ENCODE assay signal across 13 cellular contexts in genomic region chr6:30554404-30554803, GRCh38. TPM values are rescaled to one million over a fixed set of nuclear protein-coding genes. Genes with fewer than 3 reads are reported as not detected.
DNase-seq lines count a peak whose midpoint lies in the region; ATAC-seq, FAIRE-seq and TF ChIP-seq lines count a peak whose summit lies in the region.
"Had no signal": no experiment of that assay in that cellular context is flagged by ENCODE, and none has a peak within 500 bp of the region (broad histone marks: within the 10 kb centered on the region; RNA-seq: fewer than 3 reads in every experiment).

No MANE protein-coding gene starts in this region.

- H4K12ac ChIP-seq in trophoblast cell (ENCODE audit: low read depth, low read length): no peak overlapping the region

- no peak overlapping the region for H2BK12ac ChIP-seq in trophoblast cell (ENCODE audit: low read length)

- peaks cover 0 to 17% of the 10 kb centered on the region in 2 experiments for H3K36me3 ChIP-seq in endothelial cell of umbilical vein (ENCODE audit: control insufficient read depth in 2 of 2, extremely low read depth in 1 of 2, insufficient read depth in 2 of 2, low read length in 2 of 2)
- H3K36me3 ChIP-seq in trophoblast cell (ENCODE audit: control insufficient read depth in 1 of 2, insufficient read depth in 2 of 2, low read length in 2 of 2): peaks cover 24 to 38% of the 10 kb centered on the region in 2 experiments

- H3K27ac Mint-ChIP-seq in T-helper 1 cell treated with Interleukin-12 subunit alpha and Interleukin-12 subunit beta and Interleukin-4 antibody, amounts not matched to agents 30 μg/mL and 1 μg/mL, for 36 hours: no peak overlapping the region
- H3K27ac Mint-ChIP-seq in T-cell: peak overlapping the region; percentile 20 to 100

- no peak overlapping the region for H2BK120ac ChIP-seq in trophoblast cell (ENCODE audit: insufficient read depth, low read length, poor library complexity)

- no CpG with 5 or more reads among the region's 4 CpGs for WGBS in trophoblast cell (ENCODE audit: extremely low coverage, insufficient coverage, insufficient read length)

- no peak for FAIRE-seq in endothelial cell of umbilical vein (lab: Jason Lieb, UNC)
- FAIRE-seq in HTR-8/SVneo (lab: Jason Lieb, UNC): no peak

- TF ChIP-seq POLR2A in endothelial cell of umbilical vein (IDR thresholded peaks at IDR 0.05; ENCODE audit: low read depth, low read length): no peak

- peaks cover 40% of the 10 kb centered on the region for H3K36me3 Mint-ChIP-seq in T-helper 1 cell treated with Interleukin-12 subunit alpha and Interleukin-12 subunit beta and Interleukin-4 antibody, amounts not matched to agents 30 μg/mL and 1 μg/mL, for 36 hours (ENCODE audit: low read depth)
- H3K36me3 Mint-ChIP-seq in T-cell: peaks cover 44% of the 10 kb centered on the region

- H2BK5ac ChIP-seq in trophoblast cell (ENCODE audit: low read depth, low read length, poor library complexity): no peak overlapping the region

- no peaks in the 10 kb centered on the region for H3K27me3 Mint-ChIP-seq in T-helper 1 cell treated with Interleukin-12 subunit alpha and Interleukin-12 subunit beta and Interleukin-4 antibody, amounts not matched to agents 30 μg/mL and 1 μg/mL, for 36 hours (ENCODE audit: low read depth)
- no peaks in the 10 kb centered on the region for H3K27me3 Mint-ChIP-seq in T-cell

- H3K4ac ChIP-seq in trophoblast cell (ENCODE audit: low read depth, low read length): no peak overlapping the region

- H3K27ac ChIP-seq in endothelial cell of umbilical vein (ENCODE audit: insufficient read depth, low read depth, low read length) (no peak overlapping the region), trophoblast cell (ENCODE audit: low read depth, low read length) (no peak overlapping the region)

- no peak for TF ChIP-seq CTCF in endothelial cell of umbilical vein (IDR thresholded peaks at IDR 0.05; ENCODE audit: extremely low read depth in 1 of 2, insufficient read depth in 1 of 2, low read depth in 1 of 2, low read length in 2 of 2)

- DNase-seq in T-helper 1 cell (no peak), T-cell (no peak), endothelial cell of umbilical vein (ENCODE audit: low read depth, low spot score) (no peak), trophoblast cell (no peak), NCI-H187 treated with DMSO at 0.1 percent for 48 hours (lab: John Stamatoyannopoulos, UW) (no peak), HTR-8/SVneo (ENCODE audit: insufficient read length, low spot score) (no peak)
- DNase-seq: activated CD4-positive, CD25-positive, alpha-beta regulatory T cell treated with anti-CD3 and anti-CD28 coated beads, Interleukin-2, amount 50 U/mL, for 72 hours; GF-D8; left cardiac atrium; NCI-H1930; retina had no signal

- H3K18ac ChIP-seq in trophoblast cell (ENCODE audit: low read length): no peak overlapping the region

- H3K23ac ChIP-seq in trophoblast cell (ENCODE audit: low read length): no peak overlapping the region

- peak overlapping the region; percentile 10 for H3K9ac ChIP-seq in endothelial cell of umbilical vein (replicated peaks; ENCODE audit: extremely low read depth, insufficient read depth, low read length)
- H3K9ac ChIP-seq in trophoblast cell (ENCODE audit: low read length): no peak overlapping the region

- no peaks in the 10 kb centered on the region for H4K20me1 ChIP-seq in endothelial cell of umbilical vein (replicated peaks; ENCODE audit: control insufficient read depth, extremely low read depth, insufficient read depth, low read length)

- H3K79me2 ChIP-seq in endothelial cell of umbilical vein (ENCODE audit: control insufficient read depth, insufficient read depth, low read length): peaks cover 16% of the 10 kb centered on the region
- peaks cover 10% of the 10 kb centered on the region for H3K79me2 ChIP-seq in trophoblast cell (ENCODE audit: control insufficient read depth, insufficient read depth, low read length, poor library complexity)

- no peak overlapping the region for H3K4me3 ChIP-seq in endothelial cell of umbilical vein (replicated peaks in 1 of 3; ENCODE audit: insufficient read depth in 1 of 3, low read depth in 1 of 3, low read length in 3 of 3)
- H3K4me3 ChIP-seq in trophoblast cell (ENCODE audit: low read depth, low read length): no peak overlapping the region

- BruUV-seq in endothelial cell of umbilical vein (replicated peaks; lab: Mats Ljungman, UMichigan): no TSS peak

- H3K4me2 ChIP-seq in endothelial cell of umbilical vein (ENCODE audit: insufficient read depth, low read length) (peak overlapping the region; percentile 83), trophoblast cell (ENCODE audit: low read length) (peak overlapping the region; percentile 93)

- no peaks in the 10 kb centered on the region for H3K9me3 Mint-ChIP-seq in T-helper 1 cell treated with Interleukin-12 subunit alpha and Interleukin-12 subunit beta and Interleukin-4 antibody, amounts not matched to agents 30 μg/mL and 1 μg/mL, for 36 hours
- H3K9me3 Mint-ChIP-seq in T-cell: no peaks in the 10 kb centered on the region

- H2AK5ac ChIP-seq in trophoblast cell (ENCODE audit: low read length): no peak overlapping the region

- intact Hi-C loops in endothelial cell of umbilical vein (cut with micrococcal nuclease): no loop called here

- ATAC-seq in T-cell (replicated peaks in 1 of 4) (no peak), GM21360 (IDR thresholded peaks at IDR 0.05; ENCODE audit: unreplicated experiment) (no peak)
- ATAC-seq: left cardiac atrium had no signal

- POLR2A ChIA-PET in T-cell (lab: Charles Lee) (interaction anchor here in 1 of 2 donors (0.7 to 1.3 kb wide), 3 partner anchors 10 to 53 kb away, joined by 3 read pairs; partner anchors contain the start of gene ABCF1), endothelial cell of umbilical vein (lab: Charles Lee) (no interaction called here)

- peaks cover 22% of the 10 kb centered on the region for H3K4me1 Mint-ChIP-seq in T-helper 1 cell treated with Interleukin-12 subunit alpha and Interleukin-12 subunit beta and Interleukin-4 antibody, amounts not matched to agents 30 μg/mL and 1 μg/mL, for 36 hours (ENCODE audit: low read depth)
- peaks cover 39 to 47% (median 43%) of the 10 kb centered on the region in 3 donors for H3K4me1 Mint-ChIP-seq in T-cell

- CTCF ChIA-PET in T-cell (lab: Charles Lee) (interaction anchor here (0.6 to 2.8 kb wide), 3 partner anchors 9 to 14 kb away, joined by 5 to 11 read pairs (median 9); no protein-coding TSS in a partner anchor), endothelial cell of umbilical vein (lab: Charles Lee) (interaction anchor here (0.9 to 4.9 kb wide), 7 partner anchors 10 to 176 kb away, joined by 3 to 65 read pairs (median 8); no protein-coding TSS in a partner anchor)

- peaks cover 20% of the 10 kb centered on the region for H3K79me1 ChIP-seq in trophoblast cell (ENCODE audit: low read length)

- peak overlapping the region; percentile 45 for H3K4me3 Mint-ChIP-seq in T-helper 1 cell treated with Interleukin-12 subunit alpha and Interleukin-12 subunit beta and Interleukin-4 antibody, amounts not matched to agents 30 μg/mL and 1 μg/mL, for 36 hours
- peak overlapping the region; percentile 98 to 100 (median 98) for H3K4me3 Mint-ChIP-seq in T-cell

- H3K27me3 ChIP-seq in endothelial cell of umbilical vein (ENCODE audit: control insufficient read depth in 2 of 2, insufficient read depth in 2 of 2, low read length in 2 of 2) (no peaks in the 10 kb centered on the region), trophoblast cell (ENCODE audit: insufficient read depth, low read length) (no peaks in the 10 kb centered on the region)

- no peak overlapping the region for H4K91ac ChIP-seq in trophoblast cell (ENCODE audit: low read depth, low read length)

- H3K9me1 ChIP-seq in endothelial cell of umbilical vein (replicated peaks; ENCODE audit: control insufficient read depth, extremely low read depth, insufficient read depth, low read length): no peaks in the 10 kb centered on the region

- H2AFZ ChIP-seq in endothelial cell of umbilical vein (ENCODE audit: low read depth, low read length) (no peak overlapping the region), trophoblast cell (ENCODE audit: insufficient read depth, low read length, poor library complexity) (no peak overlapping the region)

- H3K14ac ChIP-seq in trophoblast cell (ENCODE audit: low read length): no peak overlapping the region

- no peak overlapping the region for H4K8ac ChIP-seq in trophoblast cell (ENCODE audit: low read depth, low read length)

- dilution Hi-C loops in endothelial cell of umbilical vein (cut with MboI; ENCODE audit: extremely low pct_ligation_motif_present, low sequenced_read_pairs): no loop called here

- peaks cover 19% of the 10 kb centered on the region for H3K4me1 ChIP-seq in endothelial cell of umbilical vein (ENCODE audit: control insufficient read depth, extremely low read depth, insufficient read depth, low read length)
- H3K4me1 ChIP-seq in trophoblast cell (ENCODE audit: control insufficient read depth in 1 of 2, insufficient read depth in 2 of 2, low read length in 2 of 2): peaks cover 4 to 10% of the 10 kb centered on the region in 2 experiments

- no peaks in the 10 kb centered on the region for H3K9me3 ChIP-seq in endothelial cell of umbilical vein (replicated peaks; ENCODE audit: control insufficient read depth, insufficient read depth, low read length)
- peaks cover 2% of the 10 kb centered on the region for H3K9me3 ChIP-seq in trophoblast cell (ENCODE audit: insufficient read depth, low read depth, low read length)

RNA-seq across cellular contexts. Expression of gene GNL1, which starts 1.9 kb away (rescaled TPM):
- total RNA-seq in T-cell (100 to 1,000 TPM in 2 of 5 donors, 10 to 100 TPM in 3; 65.5 to 167 (median 72.9) TPM), endothelial cell of umbilical vein (87.3 and 103 TPM in 2 replicates)
- polyA plus RNA-seq in endothelial cell of umbilical vein: 58.4 and 63.1 TPM in 2 replicates
- 48.2 and 59.3 TPM in 2 replicates for polyA plus RNA-seq in endothelial cell of umbilical vein (2011; cell fraction: cytosol; rRNA removed)
- 60.5 and 77.4 TPM in 2 replicates for polyA plus RNA-seq in endothelial cell of umbilical vein (2011; cell fraction: nucleus; rRNA removed)
- 60.2 and 63.8 TPM in 2 replicates for polyA plus RNA-seq in endothelial cell of umbilical vein (2012)
- polyA minus RNA-seq in endothelial cell of umbilical vein: 53.5 and 54.4 TPM in 2 replicates
- 19.0 TPM for polyA minus RNA-seq in endothelial cell of umbilical vein (2011; cell fraction: cytosol; rRNA and poly(A)+ RNA removed)
- polyA minus RNA-seq in endothelial cell of umbilical vein (2011; cell fraction: nucleus; rRNA and poly(A)+ RNA removed): 22.0 and 23.6 TPM in 2 replicates
- 39.3 and 41.5 TPM in 2 replicates for polyA plus RNA-seq in trophoblast cell (2013)

RNA-seq across cellular contexts. Expression of gene PRR3, which starts 2.7 kb away (rescaled TPM):
- total RNA-seq in T-cell (10 to 100 TPM; 12.8 to 22.1 (median 19.7) TPM), endothelial cell of umbilical vein (10.6 and 12.0 TPM in 2 replicates)
- polyA plus RNA-seq in endothelial cell of umbilical vein: 22.3 and 23.3 TPM in 2 replicates
- polyA plus RNA-seq in endothelial cell of umbilical vein (2011; cell fraction: cytosol; rRNA removed): 12.1 and 12.9 TPM in 2 replicates
- 13.5 and 15.0 TPM in 2 replicates for polyA plus RNA-seq in endothelial cell of umbilical vein (2011; cell fraction: nucleus; rRNA removed)
- 6.6 and 8.4 TPM in 2 replicates for polyA plus RNA-seq in endothelial cell of umbilical vein (2012)
- polyA minus RNA-seq in endothelial cell of umbilical vein: 15.3 and 22.2 TPM in 2 replicates
- polyA minus RNA-seq in endothelial cell of umbilical vein (2011; cell fraction: cytosol; rRNA and poly(A)+ RNA removed): 22.1 TPM
- 7.6 and 12.0 TPM in 2 replicates for polyA minus RNA-seq in endothelial cell of umbilical vein (2011; cell fraction: nucleus; rRNA and poly(A)+ RNA removed)
- polyA plus RNA-seq in trophoblast cell (2013): 8.2 TPM in 2 replicates

RNA-seq across cellular contexts. Expression of gene ABCF1, which starts 16.8 kb away (rescaled TPM):
- total RNA-seq in T-cell: 10 to 100 TPM; 61.1 to 89.9 (median 73.8) TPM
- 55.8 and 60.3 TPM in 2 replicates for total RNA-seq in endothelial cell of umbilical vein
- polyA plus RNA-seq in endothelial cell of umbilical vein: 29.0 and 34.0 TPM in 2 replicates
- 37.2 and 42.3 TPM in 2 replicates for polyA plus RNA-seq in endothelial cell of umbilical vein (2011; cell fraction: cytosol; rRNA removed)
- polyA plus RNA-seq in endothelial cell of umbilical vein (2011; cell fraction: nucleus; rRNA removed): 73.9 and 111 TPM in 2 replicates
- polyA plus RNA-seq in endothelial cell of umbilical vein (2012): 53.7 and 54.0 TPM in 2 replicates
- polyA minus RNA-seq in endothelial cell of umbilical vein: 48.1 and 55.2 TPM in 2 replicates
- polyA minus RNA-seq in endothelial cell of umbilical vein (2011; cell fraction: cytosol; rRNA and poly(A)+ RNA removed): 50.5 TPM
- 23.3 and 30.2 TPM in 2 replicates for polyA minus RNA-seq in endothelial cell of umbilical vein (2011; cell fraction: nucleus; rRNA and poly(A)+ RNA removed)
- 67.5 and 68.9 TPM in 2 replicates for polyA plus RNA-seq in trophoblast cell (2013)
